ENCODE assay signal across 12 cellular contexts in the genomic region with DNA sequence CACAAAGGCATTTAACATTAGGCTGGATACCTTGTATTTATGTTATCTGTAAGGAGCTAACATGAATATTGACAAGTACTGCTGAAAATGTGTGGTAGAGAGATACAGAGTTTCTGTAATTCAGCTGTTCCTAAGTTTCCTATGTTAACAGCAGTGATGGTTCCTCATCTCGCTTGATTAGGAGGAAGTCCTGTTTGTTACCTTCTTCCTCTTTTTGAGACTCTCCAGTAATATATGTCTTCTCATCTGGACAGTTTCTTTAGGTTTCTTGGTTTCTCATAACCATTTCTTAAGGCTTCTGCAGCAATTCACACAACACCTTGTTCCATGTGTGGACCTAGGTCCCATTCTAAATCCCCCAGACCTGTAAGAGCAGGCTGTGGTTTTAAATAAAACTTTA. TPM values are rescaled to one million over a fixed set of nuclear protein-coding genes. Genes with fewer than 3 reads are reported as not detected.
DNase-seq lines count a peak whose midpoint lies in the region; ATAC-seq, FAIRE-seq and TF ChIP-seq lines count a peak whose summit lies in the region.
"Had no signal": no experiment of that assay in that cellular context is flagged by ENCODE, and none has a peak within 500 bp of the region (broad histone marks: within the 10 kb centered on the region; RNA-seq: fewer than 3 reads in every experiment).

No MANE protein-coding gene starts in this region.

- FAIRE-seq in small intestine (lab: Jason Lieb, UNC) = no peak

- no peak for DNase-seq in upper lobe of right lung
- no peak for DNase-seq in effector memory CD4-positive, alpha-beta T cell
- no peak for DNase-seq in left colon
- DNase-seq in small intestine = no peak
- DNase-seq: DND-41 had no signal

- 65 to 84% (median 69%) methylated on average over 1 of the region's 1 CpG for WGBS in small intestine, 3 donors

- H3K9me3 ChIP-seq in upper lobe of right lung (no peaks in the 10 kb centered on the region), small intestine (ENCODE audit: control insufficient read depth, low read depth) (no peaks in the 10 kb centered on the region)
- H3K9me3 ChIP-seq in effector memory CD4-positive, alpha-beta T cell (ENCODE audit: control insufficient read depth, low read length) = no peaks in the 10 kb centered on the region
- H3K9me3 ChIP-seq: breast epithelium had no signal

- intact Hi-C loops in upper lobe of right lung (cut with DNase I) (no loop called here), left colon (cut with DNase I, micrococcal nuclease) (no loop called here)

- TF ChIP-seq CTCF in upper lobe of right lung (IDR thresholded peaks at IDR 0.05) = no peak

- H3K4me3 ChIP-seq in upper lobe of right lung = no peak overlapping the region
- H3K4me3 ChIP-seq in effector memory CD4-positive, alpha-beta T cell (ENCODE audit: insufficient read depth, low read depth, low read length, poor library complexity, severe bottlenecking) = no peak overlapping the region
- no peak overlapping the region for H3K4me3 ChIP-seq in small intestine (ENCODE audit: low read depth in 1 of 2, low read length in 2 of 2)
- H3K4me3 ChIP-seq: breast epithelium had no signal

- H3K27me3 ChIP-seq in upper lobe of right lung (no peaks in the 10 kb centered on the region), small intestine (ENCODE audit: control insufficient read depth in 2 of 2, insufficient read depth in 2 of 2, low read length in 2 of 2) (no peaks in the 10 kb centered on the region)
- no peaks in the 10 kb centered on the region for H3K27me3 ChIP-seq in effector memory CD4-positive, alpha-beta T cell (replicated peaks; ENCODE audit: control insufficient read depth, insufficient read depth, low read length, poor library complexity, severe bottlenecking)
- H3K27me3 ChIP-seq: breast epithelium had no signal

- ATAC-seq in GM19372 (IDR thresholded peaks at IDR 0.05; ENCODE audit: low read depth, unreplicated experiment) (peak; percentile 93), HG02852 (IDR thresholded peaks at IDR 0.05; ENCODE audit: unreplicated experiment) (peak; percentile 91), HG03575 (IDR thresholded peaks at IDR 0.05; ENCODE audit: extremely low read depth, insufficient number of reproducible peaks, low FRiP score, unreplicated experiment) (peak; percentile 72), upper lobe of right lung (peak; percentile 53), left colon (no peak)
- ATAC-seq: HCT116, Right ventricle myocardium inferior had no signal

- H3K36me3 ChIP-seq in upper lobe of right lung = no peaks in the 10 kb centered on the region
- H3K36me3 ChIP-seq in effector memory CD4-positive, alpha-beta T cell (ENCODE audit: control insufficient read depth, insufficient read depth, low read length) = no peaks in the 10 kb centered on the region
- H3K36me3 ChIP-seq in small intestine (ENCODE audit: control insufficient read depth in 2 of 2, insufficient read depth in 2 of 2, low read length in 2 of 2) = no peaks in the 10 kb centered on the region
- H3K36me3 ChIP-seq: breast epithelium had no signal

- H3K27ac ChIP-seq in upper lobe of right lung (no peak overlapping the region), small intestine (ENCODE audit: low read depth in 1 of 2, low read length in 1 of 2) (no peak overlapping the region)
- no peak overlapping the region for H3K27ac ChIP-seq in effector memory CD4-positive, alpha-beta T cell (ENCODE audit: insufficient read depth, low read length, poor library complexity, severe bottlenecking)
- H3K27ac ChIP-seq: breast epithelium had no signal

- H3K4me1 ChIP-seq in upper lobe of right lung (no peaks in the 10 kb centered on the region), small intestine (ENCODE audit: control insufficient read depth in 2 of 2, insufficient read depth in 1 of 2, low read depth in 1 of 2, low read length in 1 of 2) (no peaks in the 10 kb centered on the region)
- no peaks in the 10 kb centered on the region for H3K4me1 ChIP-seq in effector memory CD4-positive, alpha-beta T cell (ENCODE audit: control insufficient read depth, insufficient read depth, low read length, poor library complexity, severe bottlenecking)
- H3K4me1 ChIP-seq: breast epithelium had no signal

RNA-seq across cellular contexts. Expression of gene PEX5L, which starts 11.4 kb away (rescaled TPM):
- total RNA-seq in upper lobe of right lung (0.78 TPM), left colon (not detected)
- under 1 TPM in 2 of 3 donors, not detected in 1; 0.21 to 0.81 TPM for polyA plus RNA-seq in small intestine
- total RNA-seq: lower leg skin had no signal
